ENCODE assay signal across 1 cellular context in the genomic region with DNA sequence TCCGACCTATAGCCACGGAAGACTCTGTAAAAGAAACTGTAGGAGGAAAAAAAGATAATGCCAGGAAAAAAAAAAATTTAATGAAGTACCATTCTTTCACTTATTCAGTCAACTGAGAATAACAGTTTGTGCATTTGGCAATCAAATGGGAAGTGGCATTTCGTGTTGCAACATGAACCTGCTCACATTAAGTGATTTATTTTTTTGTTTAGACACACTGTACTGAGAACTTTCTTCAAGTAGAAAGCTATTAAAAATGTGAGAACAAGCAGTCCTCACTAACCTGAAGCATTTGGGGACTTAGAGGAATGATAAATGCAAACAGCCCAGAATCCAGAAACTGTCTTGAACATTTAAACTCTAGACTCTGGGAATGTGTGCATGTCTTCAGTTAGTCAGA.
TF ChIP-seq lines count a peak whose summit lies in the region.

No MANE protein-coding gene starts in this region.

TF ChIP-seq in WTC11, 78 proteins besides CTCF, POLR2A, EP300 and RAD21 (continued from another document):
- TF ChIP-seq, protein P1, sequence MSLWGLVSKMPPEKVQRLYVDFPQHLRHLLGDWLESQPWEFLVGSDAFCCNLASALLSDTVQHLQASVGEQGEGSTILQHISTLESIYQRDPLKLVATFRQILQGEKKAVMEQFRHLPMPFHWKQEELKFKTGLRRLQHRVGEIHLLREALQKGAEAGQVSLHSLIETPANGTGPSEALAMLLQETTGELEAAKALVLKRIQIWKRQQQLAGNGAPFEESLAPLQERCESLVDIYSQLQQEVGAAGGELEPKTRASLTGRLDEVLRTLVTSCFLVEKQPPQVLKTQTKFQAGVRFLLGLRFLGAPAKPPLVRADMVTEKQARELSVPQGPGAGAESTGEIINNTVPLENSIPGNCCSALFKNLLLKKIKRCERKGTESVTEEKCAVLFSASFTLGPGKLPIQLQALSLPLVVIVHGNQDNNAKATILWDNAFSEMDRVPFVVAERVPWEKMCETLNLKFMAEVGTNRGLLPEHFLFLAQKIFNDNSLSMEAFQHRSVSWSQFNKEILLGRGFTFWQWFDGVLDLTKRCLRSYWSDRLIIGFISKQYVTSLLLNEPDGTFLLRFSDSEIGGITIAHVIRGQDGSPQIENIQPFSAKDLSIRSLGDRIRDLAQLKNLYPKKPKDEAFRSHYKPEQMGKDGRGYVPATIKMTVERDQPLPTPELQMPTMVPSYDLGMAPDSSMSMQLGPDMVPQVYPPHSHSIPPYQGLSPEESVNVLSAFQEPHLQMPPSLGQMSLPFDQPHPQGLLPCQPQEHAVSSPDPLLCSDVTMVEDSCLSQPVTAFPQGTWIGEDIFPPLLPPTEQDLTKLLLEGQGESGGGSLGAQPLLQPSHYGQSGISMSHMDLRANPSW (CRISPR knock-in tag; conservative IDR thresholded peaks at IDR 0.05; ENCODE audit: low read depth), result no peak
- TF ChIP-seq, protein P2, sequence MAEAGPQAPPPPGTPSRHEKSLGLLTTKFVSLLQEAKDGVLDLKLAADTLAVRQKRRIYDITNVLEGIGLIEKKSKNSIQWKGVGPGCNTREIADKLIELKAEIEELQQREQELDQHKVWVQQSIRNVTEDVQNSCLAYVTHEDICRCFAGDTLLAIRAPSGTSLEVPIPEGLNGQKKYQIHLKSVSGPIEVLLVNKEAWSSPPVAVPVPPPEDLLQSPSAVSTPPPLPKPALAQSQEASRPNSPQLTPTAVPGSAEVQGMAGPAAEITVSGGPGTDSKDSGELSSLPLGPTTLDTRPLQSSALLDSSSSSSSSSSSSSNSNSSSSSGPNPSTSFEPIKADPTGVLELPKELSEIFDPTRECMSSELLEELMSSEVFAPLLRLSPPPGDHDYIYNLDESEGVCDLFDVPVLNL (CRISPR knock-in tag; IDR thresholded peaks at IDR 0.05; ENCODE audit: borderline replicate concordance, low read depth), result no peak
- no peak for TF ChIP-seq MXD4 (CRISPR knock-in tag; IDR thresholded peaks at IDR 0.05; ENCODE audit: borderline replicate concordance)
- TF ChIP-seq ELF4 (CRISPR knock-in tag; IDR thresholded peaks at IDR 0.05; ENCODE audit: low read depth), result no peak
- TF ChIP-seq, protein P3, sequence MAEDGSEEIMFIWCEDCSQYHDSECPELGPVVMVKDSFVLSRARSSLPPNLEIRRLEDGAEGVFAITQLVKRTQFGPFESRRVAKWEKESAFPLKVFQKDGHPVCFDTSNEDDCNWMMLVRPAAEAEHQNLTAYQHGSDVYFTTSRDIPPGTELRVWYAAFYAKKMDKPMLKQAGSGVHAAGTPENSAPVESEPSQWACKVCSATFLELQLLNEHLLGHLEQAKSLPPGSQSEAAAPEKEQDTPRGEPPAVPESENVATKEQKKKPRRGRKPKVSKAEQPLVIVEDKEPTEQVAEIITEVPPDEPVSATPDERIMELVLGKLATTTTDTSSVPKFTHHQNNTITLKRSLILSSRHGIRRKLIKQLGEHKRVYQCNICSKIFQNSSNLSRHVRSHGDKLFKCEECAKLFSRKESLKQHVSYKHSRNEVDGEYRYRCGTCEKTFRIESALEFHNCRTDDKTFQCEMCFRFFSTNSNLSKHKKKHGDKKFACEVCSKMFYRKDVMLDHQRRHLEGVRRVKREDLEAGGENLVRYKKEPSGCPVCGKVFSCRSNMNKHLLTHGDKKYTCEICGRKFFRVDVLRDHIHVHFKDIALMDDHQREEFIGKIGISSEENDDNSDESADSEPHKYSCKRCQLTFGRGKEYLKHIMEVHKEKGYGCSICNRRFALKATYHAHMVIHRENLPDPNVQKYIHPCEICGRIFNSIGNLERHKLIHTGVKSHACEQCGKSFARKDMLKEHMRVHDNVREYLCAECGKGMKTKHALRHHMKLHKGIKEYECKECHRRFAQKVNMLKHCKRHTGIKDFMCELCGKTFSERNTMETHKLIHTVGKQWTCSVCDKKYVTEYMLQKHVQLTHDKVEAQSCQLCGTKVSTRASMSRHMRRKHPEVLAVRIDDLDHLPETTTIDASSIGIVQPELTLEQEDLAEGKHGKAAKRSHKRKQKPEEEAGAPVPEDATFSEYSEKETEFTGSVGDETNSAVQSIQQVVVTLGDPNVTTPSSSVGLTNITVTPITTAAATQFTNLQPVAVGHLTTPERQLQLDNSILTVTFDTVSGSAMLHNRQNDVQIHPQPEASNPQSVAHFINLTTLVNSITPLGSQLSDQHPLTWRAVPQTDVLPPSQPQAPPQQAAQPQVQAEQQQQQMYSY (CRISPR knock-in tag; IDR thresholded peaks at IDR 0.05), result no peak
- no peak for TF ChIP-seq JAZF1 (CRISPR knock-in tag; IDR thresholded peaks at IDR 0.05)
- TF ChIP-seq, protein P4, sequence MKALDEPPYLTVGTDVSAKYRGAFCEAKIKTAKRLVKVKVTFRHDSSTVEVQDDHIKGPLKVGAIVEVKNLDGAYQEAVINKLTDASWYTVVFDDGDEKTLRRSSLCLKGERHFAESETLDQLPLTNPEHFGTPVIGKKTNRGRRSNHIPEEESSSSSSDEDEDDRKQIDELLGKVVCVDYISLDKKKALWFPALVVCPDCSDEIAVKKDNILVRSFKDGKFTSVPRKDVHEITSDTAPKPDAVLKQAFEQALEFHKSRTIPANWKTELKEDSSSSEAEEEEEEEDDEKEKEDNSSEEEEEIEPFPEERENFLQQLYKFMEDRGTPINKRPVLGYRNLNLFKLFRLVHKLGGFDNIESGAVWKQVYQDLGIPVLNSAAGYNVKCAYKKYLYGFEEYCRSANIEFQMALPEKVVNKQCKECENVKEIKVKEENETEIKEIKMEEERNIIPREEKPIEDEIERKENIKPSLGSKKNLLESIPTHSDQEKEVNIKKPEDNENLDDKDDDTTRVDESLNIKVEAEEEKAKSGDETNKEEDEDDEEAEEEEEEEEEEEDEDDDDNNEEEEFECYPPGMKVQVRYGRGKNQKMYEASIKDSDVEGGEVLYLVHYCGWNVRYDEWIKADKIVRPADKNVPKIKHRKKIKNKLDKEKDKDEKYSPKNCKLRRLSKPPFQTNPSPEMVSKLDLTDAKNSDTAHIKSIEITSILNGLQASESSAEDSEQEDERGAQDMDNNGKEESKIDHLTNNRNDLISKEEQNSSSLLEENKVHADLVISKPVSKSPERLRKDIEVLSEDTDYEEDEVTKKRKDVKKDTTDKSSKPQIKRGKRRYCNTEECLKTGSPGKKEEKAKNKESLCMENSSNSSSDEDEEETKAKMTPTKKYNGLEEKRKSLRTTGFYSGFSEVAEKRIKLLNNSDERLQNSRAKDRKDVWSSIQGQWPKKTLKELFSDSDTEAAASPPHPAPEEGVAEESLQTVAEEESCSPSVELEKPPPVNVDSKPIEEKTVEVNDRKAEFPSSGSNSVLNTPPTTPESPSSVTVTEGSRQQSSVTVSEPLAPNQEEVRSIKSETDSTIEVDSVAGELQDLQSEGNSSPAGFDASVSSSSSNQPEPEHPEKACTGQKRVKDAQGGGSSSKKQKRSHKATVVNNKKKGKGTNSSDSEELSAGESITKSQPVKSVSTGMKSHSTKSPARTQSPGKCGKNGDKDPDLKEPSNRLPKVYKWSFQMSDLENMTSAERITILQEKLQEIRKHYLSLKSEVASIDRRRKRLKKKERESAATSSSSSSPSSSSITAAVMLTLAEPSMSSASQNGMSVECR (CRISPR knock-in tag; IDR thresholded peaks at IDR 0.05; ENCODE audit: borderline replicate concordance), result no peak
- TF ChIP-seq HMGA2 (CRISPR knock-in tag; IDR thresholded peaks at IDR 0.05), result no peak
- TF ChIP-seq MYBL2 (CRISPR knock-in tag; IDR thresholded peaks at IDR 0.05), result no peak
- TF ChIP-seq ETV6 (CRISPR knock-in tag; IDR thresholded peaks at IDR 0.05), result no peak
- TF ChIP-seq, protein P5, sequence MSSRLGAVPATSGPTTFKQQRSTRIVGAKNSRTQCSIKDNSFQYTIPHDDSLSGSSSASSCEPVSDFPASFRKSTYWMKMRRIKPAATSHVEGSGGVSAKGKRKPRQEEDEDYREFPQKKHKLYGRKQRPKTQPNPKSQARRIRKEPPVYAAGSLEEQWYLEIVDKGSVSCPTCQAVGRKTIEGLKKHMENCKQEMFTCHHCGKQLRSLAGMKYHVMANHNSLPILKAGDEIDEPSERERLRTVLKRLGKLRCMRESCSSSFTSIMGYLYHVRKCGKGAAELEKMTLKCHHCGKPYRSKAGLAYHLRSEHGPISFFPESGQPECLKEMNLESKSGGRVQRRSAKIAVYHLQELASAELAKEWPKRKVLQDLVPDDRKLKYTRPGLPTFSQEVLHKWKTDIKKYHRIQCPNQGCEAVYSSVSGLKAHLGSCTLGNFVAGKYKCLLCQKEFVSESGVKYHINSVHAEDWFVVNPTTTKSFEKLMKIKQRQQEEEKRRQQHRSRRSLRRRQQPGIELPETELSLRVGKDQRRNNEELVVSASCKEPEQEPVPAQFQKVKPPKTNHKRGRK (CRISPR knock-in tag; IDR thresholded peaks at IDR 0.05; ENCODE audit: borderline replicate concordance), result no peak
- no peak for TF ChIP-seq ZNF396 (CRISPR knock-in tag; IDR thresholded peaks at IDR 0.05; ENCODE audit: borderline replicate concordance)
